Comparison of ENCODE assay signal across 8 cellular contexts in the genomic region with DNA sequence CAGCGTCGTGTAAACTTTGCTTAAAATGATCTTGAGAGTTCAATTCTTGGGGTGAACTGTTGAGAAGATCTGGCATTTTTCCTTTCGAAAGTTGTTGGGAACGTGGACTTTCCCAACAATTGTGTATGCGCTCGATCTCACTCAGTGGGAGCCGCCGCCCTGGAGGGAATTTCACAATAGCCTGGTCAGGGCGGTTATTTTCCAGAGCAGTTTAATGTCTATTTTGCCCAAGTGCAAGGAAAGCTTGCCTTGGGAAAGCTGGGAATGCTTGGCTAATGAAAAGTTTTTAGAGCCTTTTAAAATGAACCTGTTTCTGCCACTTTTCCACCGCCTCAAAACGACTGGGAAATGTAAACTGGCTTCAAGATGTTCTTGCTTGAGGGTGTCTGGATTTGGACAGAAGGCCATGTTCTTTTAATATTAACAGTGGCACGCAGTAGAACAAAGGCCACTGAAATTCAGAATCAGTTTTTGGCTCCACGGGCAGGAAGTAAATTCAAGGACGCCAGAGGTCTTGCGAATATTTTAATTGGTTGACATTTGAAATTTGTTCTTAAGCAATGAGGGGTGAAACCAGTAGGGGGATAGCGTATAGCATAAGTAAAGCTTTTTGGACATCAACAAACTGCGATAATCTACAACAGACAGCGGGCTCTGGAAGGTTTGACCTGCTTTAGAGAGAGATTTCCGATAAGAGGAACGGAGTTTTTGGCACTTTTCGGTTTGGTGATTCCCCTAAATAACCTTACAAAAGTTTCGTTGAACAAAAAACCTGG. TPM values are rescaled to one million over a fixed set of nuclear protein-coding genes. Genes with fewer than 3 reads are reported as not detected.
DNase-seq lines count a peak whose midpoint lies in the region; ATAC-seq, FAIRE-seq and TF ChIP-seq lines count a peak whose summit lies in the region.

No MANE protein-coding gene starts in this region.

- DNase-seq in AML-193 (lab: John Stamatoyannopoulos, UW) (peak; percentile 78 to 84), GM13976 (ENCODE audit: low spot score) (peak; percentile 63), RPMI8226 (peak; percentile 81), mammary epithelial cell (no peak), inferior parietal cortex (ENCODE audit: extremely low spot score) (peak; percentile 57), small intestine (peak; percentile 83)

- CTCF ChIA-PET in mammary epithelial cell (lab: Charles Lee; ENCODE audit: low non-redundant PET) = interaction anchor here (0.7 kb wide), 2 partner anchors 27 to 41 kb away, joined by 3 to 6 read pairs; no protein-coding TSS in a partner anchor

- in situ Hi-C loops in GM13976 (cut with MboI; ENCODE audit: low sequenced_read_pairs, unreplicated experiment) = no loop called here
- in situ Hi-C loops in mammary epithelial cell (cut with MboI; ENCODE audit: low sequenced_read_pairs in 2 of 2) = loop anchor here in 1 of 2 donors (5.0 kb wide), 1 partner anchor 35 kb away; no protein-coding TSS in a partner anchor

- dilution Hi-C loops in mammary epithelial cell (cut with HindIII; ENCODE audit: low sequenced_read_pairs) = loop anchor here (5.0 kb wide), 2 partner anchors 35 kb away; no protein-coding TSS in a partner anchor

- TF ChIP-seq CTCF in GM13976 (IDR thresholded peaks at IDR 0.05; ENCODE audit: borderline replicate concordance, control extremely low read depth, extremely low read depth, insufficient read depth, missing control alignments) = peak; percentile 10
- peak; percentile 14 to 43 for TF ChIP-seq CTCF in mammary epithelial cell (conservative IDR thresholded peaks at IDR 0.05 in 1 of 2, IDR thresholded peaks at IDR 0.05 in 1 of 2; ENCODE audit: extremely low read depth in 1 of 2, insufficient read depth in 1 of 2, low read depth in 1 of 2, low read length in 2 of 2)

- peaks cover 27% of the 10 kb centered on the region for H3K4me1 ChIP-seq in HUES48 (ENCODE audit: control insufficient read depth, insufficient read depth, low read length)
- H3K4me1 ChIP-seq in mammary epithelial cell (ENCODE audit: insufficient read depth, low read length) = peaks cover 26% of the 10 kb centered on the region
- H3K4me1 ChIP-seq in small intestine (ENCODE audit: control insufficient read depth in 2 of 2, insufficient read depth in 1 of 2, low read depth in 1 of 2, low read length in 1 of 2) = peaks cover 2 to 5% of the 10 kb centered on the region in 2 donors

- H3K9me3 ChIP-seq in HUES48 (ENCODE audit: control insufficient read depth, insufficient read depth, low read length) (no peaks in the 10 kb centered on the region), mammary epithelial cell (replicated peaks; ENCODE audit: insufficient read depth, low read length) (no peaks in the 10 kb centered on the region), small intestine (ENCODE audit: control insufficient read depth, low read depth) (no peaks in the 10 kb centered on the region)

- FAIRE-seq in small intestine (lab: Jason Lieb, UNC) = no peak

- intact Hi-C loops in mammary epithelial cell (cut with micrococcal nuclease) = loop anchor here (1.0 to 5.0 kb wide), 4 partner anchors 14 to 245 kb away; partner anchors contain the start of gene HYCC2

- TSS peak; percentile 29 for BruUV-seq in mammary epithelial cell (replicated peaks; lab: Mats Ljungman, UMichigan)

- WGBS in mammary epithelial cell (ENCODE audit: low coverage, missing lambda C conversion rate) = 2% methylated on average over 22 of the region's 22 CpGs
- WGBS in small intestine, 3 donors = 0 to 2% (median 0%) methylated on average over 22 of the region's 22 CpGs

- H3K27ac ChIP-seq in HUES48 (ENCODE audit: low read depth, low read length) = peak overlapping the region; percentile 40
- H3K27ac ChIP-seq in mammary epithelial cell (ENCODE audit: insufficient read depth, low read depth, low read length) = peak overlapping the region; percentile 90
- H3K27ac ChIP-seq in small intestine (ENCODE audit: low read depth in 1 of 2, low read length in 1 of 2) = peak overlapping the region; percentile 100

- ATAC-seq in HG02610 (IDR thresholded peaks at IDR 0.05; ENCODE audit: unreplicated experiment) = no peak

- H3K4me3 ChIP-seq in HUES48 (ENCODE audit: low read depth, low read length) (peak overlapping the region; percentile 75), mammary epithelial cell (replicated peaks in 1 of 3; ENCODE audit: insufficient read depth in 1 of 3, low read depth in 2 of 3, low read length in 3 of 3) (peak overlapping the region; percentile 70 to 77 (median 74)), small intestine (ENCODE audit: low read depth in 1 of 2, low read length in 2 of 2) (peak overlapping the region; percentile 79 to 92)

- H3K79me2 ChIP-seq in mammary epithelial cell (ENCODE audit: insufficient read depth, low read length) = peaks cover 47% of the 10 kb centered on the region

- peak overlapping the region; percentile 85 for H2AFZ ChIP-seq in mammary epithelial cell (ENCODE audit: low read depth, low read length)

- H3K4me2 ChIP-seq in mammary epithelial cell (ENCODE audit: insufficient read depth, low read depth, low read length) = peak overlapping the region; percentile 67

- H3K9ac ChIP-seq in HUES48 (ENCODE audit: low read depth, low read length) (peak overlapping the region; percentile 66), mammary epithelial cell (ENCODE audit: insufficient read depth, low read length) (peak overlapping the region; percentile 99)

- H3K36me3 ChIP-seq in HUES48 (ENCODE audit: control insufficient read depth, insufficient read depth, low read length) (no peaks in the 10 kb centered on the region), mammary epithelial cell (ENCODE audit: insufficient read depth, low read length) (no peaks in the 10 kb centered on the region), small intestine (ENCODE audit: control insufficient read depth in 2 of 2, insufficient read depth in 2 of 2, low read length in 2 of 2) (no peaks in the 10 kb centered on the region)

- H3K27me3 ChIP-seq in HUES48 (ENCODE audit: control insufficient read depth, insufficient read depth, low read length) (no peaks in the 10 kb centered on the region), mammary epithelial cell (ENCODE audit: insufficient read depth, low read length) (no peaks in the 10 kb centered on the region), small intestine (ENCODE audit: control insufficient read depth in 2 of 2, insufficient read depth in 2 of 2, low read length in 2 of 2) (no peaks in the 10 kb centered on the region)

- H4K20me1 ChIP-seq in mammary epithelial cell (ENCODE audit: insufficient read depth, low read length) = no peaks in the 10 kb centered on the region

RNA-seq across cellular contexts. Expression of gene CFLAR, which starts 1.2 kb away (rescaled TPM):
- total RNA-seq in mammary epithelial cell = 100 to 1,000 TPM in 1 of 2 donors, 10 to 100 TPM in 1; 77.3 to 114 TPM
- polyA plus RNA-seq in mammary epithelial cell (20.6 TPM), small intestine (10 to 100 TPM; 26.4 to 50.0 (median 44.2) TPM)
- polyA minus RNA-seq in mammary epithelial cell = 64.2 TPM

RNA-seq across cellular contexts. Expression of gene NDUFB3, which starts 45.3 kb away (rescaled TPM):
- total RNA-seq in mammary epithelial cell = 10 to 100 TPM; 23.7 to 84.9 TPM
- polyA plus RNA-seq in mammary epithelial cell (69.3 TPM), small intestine (100 to 1,000 TPM; 135 to 174 (median 136) TPM)
- polyA minus RNA-seq in mammary epithelial cell = 17.2 TPM

RNA-seq across cellular contexts. Expression of gene HYCC2, which starts 45.7 kb away (rescaled TPM):
- total RNA-seq in mammary epithelial cell = 10 to 100 TPM; 15.0 to 15.2 TPM
- polyA plus RNA-seq in mammary epithelial cell = 3.3 TPM
- 17.1 TPM for polyA minus RNA-seq in mammary epithelial cell
- 1 to 10 TPM; 3.8 to 9.6 (median 4.2) TPM for polyA plus RNA-seq in small intestine

Comparison
In these comparisons a context has a peak if more than half of its experiments do, and no peak if none do; other contexts are left out.
1. H3K27ac ChIP-seq: peak in every context shown above with its lines; median percentile 100 in small intestine; 90 in mammary epithelial cell; 40 in HUES48.